Comparison of ENCODE assay signal across 8 cellular contexts in the genomic region with DNA sequence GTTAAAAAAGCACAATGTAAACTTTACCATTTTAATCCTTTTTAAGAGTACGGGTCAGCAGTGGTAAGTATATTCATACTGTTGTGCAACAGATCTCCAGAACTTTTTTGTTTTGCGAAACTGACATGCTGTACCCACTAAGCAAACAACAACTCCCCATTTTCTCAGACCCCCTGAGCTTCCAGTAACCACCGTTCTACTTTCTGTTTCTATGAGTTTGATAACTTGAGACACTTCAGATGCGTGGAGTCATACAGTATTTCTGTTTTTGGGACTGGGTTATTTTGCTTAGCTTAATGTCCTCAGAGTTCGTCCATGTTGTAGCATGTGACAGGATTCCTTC. TPM values are rescaled to one million over a fixed set of nuclear protein-coding genes. Genes with fewer than 3 reads are reported as not detected.
DNase-seq lines count a peak whose midpoint lies in the region; ATAC-seq and TF ChIP-seq lines count a peak whose summit lies in the region.

No MANE protein-coding gene starts in this region.

- no peaks in the 10 kb centered on the region for H3K27me3 ChIP-seq in neutrophil

- H3K36me3 Mint-ChIP-seq in activated naive CD8-positive, alpha-beta T cell treated with anti-CD3 and anti-CD28 coated beads, Interleukin-2, amount 10 ng/mL, durations not matched to agents 7 days and 5 days = peaks cover 34% of the 10 kb centered on the region

- H3K27ac ChIP-seq in neutrophil = peak overlapping the region; percentile 16

- H3K9me3 Mint-ChIP-seq in activated naive CD8-positive, alpha-beta T cell treated with anti-CD3 and anti-CD28 coated beads, Interleukin-2, amount 10 ng/mL, durations not matched to agents 7 days and 5 days = no peaks in the 10 kb centered on the region

- peak overlapping the region; percentile 90 for H3K27ac Mint-ChIP-seq in activated naive CD8-positive, alpha-beta T cell treated with anti-CD3 and anti-CD28 coated beads, Interleukin-2, amount 10 ng/mL, durations not matched to agents 7 days and 5 days

- no peaks in the 10 kb centered on the region for H3K27me3 Mint-ChIP-seq in activated naive CD8-positive, alpha-beta T cell treated with anti-CD3 and anti-CD28 coated beads, Interleukin-2, amount 10 ng/mL, durations not matched to agents 7 days and 5 days

- peak overlapping the region; percentile 77 for H3K4me3 Mint-ChIP-seq in activated naive CD8-positive, alpha-beta T cell treated with anti-CD3 and anti-CD28 coated beads, Interleukin-2, amount 10 ng/mL, durations not matched to agents 7 days and 5 days

- no peak for TF ChIP-seq CTCF in neutrophil (IDR thresholded peaks at IDR 0.05)

- no peak overlapping the region for H3K4me3 ChIP-seq in neutrophil (ENCODE audit: low read depth in 1 of 2, low read length in 1 of 2)

- ATAC-seq in GM18502 (IDR thresholded peaks at IDR 0.05; ENCODE audit: poor library complexity, unreplicated experiment) (peak; percentile 40), HG02763 (IDR thresholded peaks at IDR 0.05; ENCODE audit: unreplicated experiment) (peak; percentile 29)
- ATAC-seq in activated naive CD8-positive, alpha-beta T cell treated with anti-CD3 and anti-CD28 coated beads, Interleukin-2, amount 10 ng/mL, durations not matched to agents 7 days and 5 days (ENCODE audit: low read depth) = peak; percentile 39

- no peak for DNase-seq in activated naive CD8-positive, alpha-beta T cell treated with anti-CD3 and anti-CD28 coated beads, Interleukin-2, amount 10 ng/mL, durations not matched to agents 7 days and 5 days
- no peak for DNase-seq in DMS79 (lab: John Stamatoyannopoulos, UW)
- no peak for DNase-seq in SHP77 treated with DMSO at 0.1 percent for 48 hours (lab: John Stamatoyannopoulos, UW)
- no peak for DNase-seq in NCI-H1105 (lab: John Stamatoyannopoulos, UW)
- DNase-seq in activated effector memory CD4-positive, alpha-beta T cell treated with Interleukin-2 at 50 U/mL for 16 hours = no peak

- no peaks in the 10 kb centered on the region for H3K36me3 ChIP-seq in neutrophil

- POLR2A ChIA-PET in activated naive CD8-positive, alpha-beta T cell treated with anti-CD3 and anti-CD28 coated beads, Interleukin-2, amount 10 ng/mL, durations not matched to agents 7 days and 5 days (lab: Charles Lee) = interaction anchor here (1.3 to 3.4 kb wide), 6 partner anchors 9 to 38 kb away, joined by 6 to 16 read pairs (median 8); a partner anchor contains a TSS

- H3K4me1 ChIP-seq in neutrophil (ENCODE audit: control insufficient read depth in 1 of 2, insufficient read depth in 1 of 2, low read depth in 1 of 2, low read length in 1 of 2) = peaks cover 41 to 61% of the 10 kb centered on the region in 2 experiments

- H3K9me3 ChIP-seq in neutrophil = no peaks in the 10 kb centered on the region

- H3K4me1 Mint-ChIP-seq in activated naive CD8-positive, alpha-beta T cell treated with anti-CD3 and anti-CD28 coated beads, Interleukin-2, amount 10 ng/mL, durations not matched to agents 7 days and 5 days = peaks cover 74% of the 10 kb centered on the region

RNA-seq across cellular contexts. Expression of a gene that starts 38.0 kb away (rescaled TPM):
- 10 to 100 TPM; 64.9 to 72.9 TPM for total RNA-seq in activated naive CD8-positive, alpha-beta T cell treated with anti-CD3 and anti-CD28 coated beads, Interleukin-2, amount 10 ng/mL, durations not matched to agents 7 days and 5 days
